8 cellular contexts compared by ENCODE assay signal in genomic region chr7:55280031-55280454, GRCh38.
DNase-seq lines count a peak whose midpoint lies in the region; ATAC-seq, FAIRE-seq and TF ChIP-seq lines count a peak whose summit lies in the region.

No MANE protein-coding gene starts in this region.

- TF ChIP-seq CTCF in AG10803 (conservative IDR thresholded peaks at IDR 0.05; ENCODE audit: low read length), result peak; percentile 74
- peak; percentile 49; the same call in 1 of the 2 replicates for TF ChIP-seq CTCF in WI38 (IDR thresholded peaks at IDR 0.05; ENCODE audit: low read depth, low read length)
- peak; percentile 65 for TF ChIP-seq CTCF in bronchial epithelial cell (IDR thresholded peaks at IDR 0.05; ENCODE audit: insufficient read depth, low read length, severe bottlenecking)
- TF ChIP-seq CTCF in kidney epithelial cell (IDR thresholded peaks at IDR 0.05; ENCODE audit: insufficient read depth, low read length, poor library complexity, severe bottlenecking), result peak; percentile 61

- no peak overlapping the region for H3K4me3 ChIP-seq in AG10803 (ENCODE audit: low read length)
- no peak overlapping the region for H3K4me3 ChIP-seq in WI38 (ENCODE audit: low read depth, low read length)
- H3K4me3 ChIP-seq in bronchial epithelial cell (ENCODE audit: low read depth, low read length), result no peak overlapping the region
- H3K4me3 ChIP-seq in kidney epithelial cell (ENCODE audit: low read depth, low read length), result no peak overlapping the region

- peak; percentile 67 for DNase-seq in AG10803 (ENCODE audit: low read depth)
- peak; percentile 42 for DNase-seq in NCI-H2171 (lab: John Stamatoyannopoulos, UW)
- peak; percentile 59 for DNase-seq in bronchial epithelial cell (ENCODE audit: low read depth)
- DNase-seq in kidney epithelial cell (ENCODE audit: low read depth), result no peak
- DNase-seq in stimulated activated CD4-positive, alpha-beta T cell treated with anti-CD3 and anti-CD28 coated beads, Interleukin-2, amount 100 ng/mL, for 48 hours, result peak; percentile 60 to 66

- ATAC-seq in GM18520 (IDR thresholded peaks at IDR 0.05; ENCODE audit: unreplicated experiment) (peak; percentile 78), HG03025 (IDR thresholded peaks at IDR 0.05; ENCODE audit: low FRiP score, unreplicated experiment) (peak; percentile 81)

- FAIRE-seq in bronchial epithelial cell (lab: Jason Lieb, UNC), result no peak

- H3K27me3 ChIP-seq in bronchial epithelial cell (ENCODE audit: control insufficient read depth, insufficient read depth, low read length) (no peaks in the 10 kb centered on the region), kidney epithelial cell (ENCODE audit: control insufficient read depth, insufficient read depth, low read length) (peaks cover 3% of the 10 kb centered on the region)

- no peaks in the 10 kb centered on the region for H3K36me3 ChIP-seq in bronchial epithelial cell (ENCODE audit: control insufficient read depth, insufficient read depth, low read length)
- H3K36me3 ChIP-seq in kidney epithelial cell (ENCODE audit: control insufficient read depth, insufficient read depth, low read length), result no peaks in the 10 kb centered on the region
